In the genomic region with DNA sequence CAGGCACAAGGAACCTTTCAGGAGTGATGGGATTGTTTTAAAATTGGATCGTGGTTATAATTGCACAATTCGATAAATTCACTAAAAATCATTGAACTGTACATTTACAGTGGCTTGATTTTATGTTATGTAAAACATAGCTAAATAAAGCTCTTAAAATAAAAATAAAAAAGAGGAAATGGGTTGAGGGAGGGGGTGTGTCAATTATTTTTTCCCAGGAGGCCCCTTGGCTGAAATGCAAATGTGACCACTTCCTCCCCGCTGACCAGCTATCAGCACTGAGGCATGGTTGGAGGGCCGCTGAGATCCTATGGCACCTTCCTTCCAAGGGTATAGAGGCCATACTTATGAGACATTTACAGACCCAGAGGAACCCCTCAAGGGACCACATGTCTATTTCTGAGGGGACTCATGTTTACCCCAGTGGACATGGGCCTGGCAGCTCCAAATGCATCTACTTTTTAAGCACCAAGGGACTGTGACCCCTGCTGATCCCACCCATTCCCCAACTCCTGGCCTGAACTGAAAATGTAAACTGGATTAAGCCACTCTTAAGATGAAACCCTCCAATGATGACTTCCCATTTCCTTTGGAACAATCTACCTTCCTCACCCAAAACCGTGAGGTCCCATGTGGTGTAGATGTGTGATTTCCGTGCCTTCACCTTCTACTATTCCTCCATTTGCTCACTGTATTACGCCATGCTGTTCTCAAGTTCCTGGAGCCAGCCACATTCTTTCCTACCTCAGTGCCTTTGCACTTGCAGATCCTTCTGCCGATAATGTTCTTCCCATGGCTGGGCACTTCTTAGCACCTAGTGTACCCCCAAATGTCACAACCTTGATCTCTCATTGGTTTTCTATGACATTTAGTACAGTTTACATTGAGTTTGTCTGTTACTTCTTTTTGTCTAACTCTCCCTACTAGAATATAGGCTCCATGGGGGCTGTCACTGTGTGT, we compare ENCODE assay signal across 10 cellular contexts. TPM values are rescaled to one million over a fixed set of nuclear protein-coding genes. Genes with fewer than 3 reads are reported as not detected.
A peak's percentile ranks its signal among the peaks of the same experiment; 100 is the strongest.
DNase-seq lines count a peak whose midpoint lies in the region; ATAC-seq and TF ChIP-seq lines count a peak whose summit lies in the region.
"Had no signal": no experiment of that assay in that cellular context is flagged by ENCODE, and none has a peak within 500 bp of the region (broad histone marks: within the 10 kb centered on the region; RNA-seq: fewer than 3 reads in every experiment).

No MANE protein-coding gene starts in this region.

- H3K27me3 ChIP-seq in uterus: no peaks in the 10 kb centered on the region

- no peaks in the 10 kb centered on the region for H3K4me1 ChIP-seq in uterus

- H3K9me3 Mint-ChIP-seq in effector memory CD8-positive, alpha-beta T cell: peaks cover 0 to 10% of the 10 kb centered on the region in 2 donors

- no peaks in the 10 kb centered on the region for H3K27me3 Mint-ChIP-seq in effector memory CD8-positive, alpha-beta T cell

- peak overlapping the region; percentile 9 to 52 for H3K27ac Mint-ChIP-seq in effector memory CD8-positive, alpha-beta T cell

- no peaks in the 10 kb centered on the region for H3K9me3 ChIP-seq in uterus

- DNase-seq in GM10266 (ENCODE audit: extremely low spot score) (peak; percentile 43), NB4 (ENCODE audit: low read depth) (peak; percentile 85), dermis blood vessel endothelial cell (no peak), uterus (no peak)
- no peak for DNase-seq in effector memory CD8-positive, alpha-beta T cell
- no peak for DNase-seq in activated T-cell treated with anti-CD3 and anti-CD28 coated beads, Interleukin-2, amount 50 U/mL, for 48 hours

- H3K36me3 ChIP-seq in uterus: no peaks in the 10 kb centered on the region

- H3K4me3 ChIP-seq in NB4 (ENCODE audit: low read depth, low read length) (no peak overlapping the region), uterus (no peak overlapping the region)
- H3K4me3 ChIP-seq: skin epidermis had no signal

- H3K27ac ChIP-seq in uterus: no peak overlapping the region

- H3K36me3 Mint-ChIP-seq in effector memory CD8-positive, alpha-beta T cell (ENCODE audit: insufficient read depth): peaks cover 26% of the 10 kb centered on the region

- intact Hi-C loops in uterus (cut with DNase I; ENCODE audit: low total_unique reads): no loop called here

- peak; percentile 26 for ATAC-seq in GM21381 (IDR thresholded peaks at IDR 0.05; ENCODE audit: unreplicated experiment)
- no peak for ATAC-seq in effector memory CD8-positive, alpha-beta T cell (replicated peaks)
- no peak for ATAC-seq in SK-N-SH treated with all-trans-retinoic acid at 6 μM for 48 hours
- ATAC-seq: activated CD4-positive, CD25-positive, alpha-beta regulatory T cell treated with anti-CD3 and anti-CD28 coated beads, Interleukin-2, amount 50 U/mL, for 24 hours had no signal

- H3K4me3 Mint-ChIP-seq in effector memory CD8-positive, alpha-beta T cell: no peak overlapping the region

- H3K4me1 Mint-ChIP-seq in effector memory CD8-positive, alpha-beta T cell (ENCODE audit: low read depth in 2 of 2): peaks cover 41 to 43% of the 10 kb centered on the region in 2 donors

- TF ChIP-seq POLR2A in NB4 (IDR thresholded peaks at IDR 0.05; ENCODE audit: extremely low read depth, insufficient read length): no peak
- no peak for TF ChIP-seq POLR2A in uterus (IDR thresholded peaks at IDR 0.05)

- no peak for TF ChIP-seq CTCF in GM10266 (IDR thresholded peaks at IDR 0.05; ENCODE audit: control insufficient read depth, insufficient read depth, low read depth, missing control alignments)
- no peak for TF ChIP-seq CTCF in NB4 (IDR thresholded peaks at IDR 0.05; ENCODE audit: low read depth, low read length)
- TF ChIP-seq CTCF in uterus (IDR thresholded peaks at IDR 0.05): no peak

TF ChIP-seq in SK-N-SH treated with all-trans-retinoic acid at 6 μM for 48 hours, 23 proteins besides CTCF, POLR2A, EP300 and RAD21:
- TF ChIP-seq, protein P1, sequence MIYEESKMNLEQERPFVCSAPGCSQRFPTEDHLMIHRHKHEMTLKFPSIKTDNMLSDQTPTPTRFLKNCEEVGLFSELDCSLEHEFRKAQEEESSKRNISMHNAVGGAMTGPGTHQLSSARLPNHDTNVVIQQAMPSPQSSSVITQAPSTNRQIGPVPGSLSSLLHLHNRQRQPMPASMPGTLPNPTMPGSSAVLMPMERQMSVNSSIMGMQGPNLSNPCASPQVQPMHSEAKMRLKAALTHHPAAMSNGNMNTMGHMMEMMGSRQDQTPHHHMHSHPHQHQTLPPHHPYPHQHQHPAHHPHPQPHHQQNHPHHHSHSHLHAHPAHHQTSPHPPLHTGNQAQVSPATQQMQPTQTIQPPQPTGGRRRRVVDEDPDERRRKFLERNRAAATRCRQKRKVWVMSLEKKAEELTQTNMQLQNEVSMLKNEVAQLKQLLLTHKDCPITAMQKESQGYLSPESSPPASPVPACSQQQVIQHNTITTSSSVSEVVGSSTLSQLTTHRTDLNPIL (CRISPR knock-in tag; IDR thresholded peaks at IDR 0.05; ENCODE audit: low read depth): no peak
- TF ChIP-seq TOX (CRISPR knock-in tag; IDR thresholded peaks at IDR 0.05; ENCODE audit: borderline replicate concordance) (no peak), SNAI2 (CRISPR knock-in tag; IDR thresholded peaks at IDR 0.05) (no peak), ZNF8 (CRISPR knock-in tag; IDR thresholded peaks at IDR 0.05) (no peak), ZNF70 (CRISPR knock-in tag; IDR thresholded peaks at IDR 0.05) (no peak), OSR1 (CRISPR knock-in tag; IDR thresholded peaks at IDR 0.05) (no peak), ZC3H10 (CRISPR knock-in tag; IDR thresholded peaks at IDR 0.05) (no peak), ISL1 (CRISPR knock-in tag; IDR thresholded peaks at IDR 0.05) (no peak), CSDC2 (CRISPR knock-in tag; IDR thresholded peaks at IDR 0.05) (no peak), ZFP30 (CRISPR knock-in tag; IDR thresholded peaks at IDR 0.05) (no peak), PPARA (CRISPR knock-in tag; IDR thresholded peaks at IDR 0.05; ENCODE audit: borderline replicate concordance) (no peak), ARNTL (CRISPR knock-in tag; IDR thresholded peaks at IDR 0.05; ENCODE audit: borderline replicate concordance, low read depth) (no peak), TCF4 (CRISPR knock-in tag; IDR thresholded peaks at IDR 0.05; ENCODE audit: borderline replicate concordance) (no peak)
- TF ChIP-seq, protein P2, sequence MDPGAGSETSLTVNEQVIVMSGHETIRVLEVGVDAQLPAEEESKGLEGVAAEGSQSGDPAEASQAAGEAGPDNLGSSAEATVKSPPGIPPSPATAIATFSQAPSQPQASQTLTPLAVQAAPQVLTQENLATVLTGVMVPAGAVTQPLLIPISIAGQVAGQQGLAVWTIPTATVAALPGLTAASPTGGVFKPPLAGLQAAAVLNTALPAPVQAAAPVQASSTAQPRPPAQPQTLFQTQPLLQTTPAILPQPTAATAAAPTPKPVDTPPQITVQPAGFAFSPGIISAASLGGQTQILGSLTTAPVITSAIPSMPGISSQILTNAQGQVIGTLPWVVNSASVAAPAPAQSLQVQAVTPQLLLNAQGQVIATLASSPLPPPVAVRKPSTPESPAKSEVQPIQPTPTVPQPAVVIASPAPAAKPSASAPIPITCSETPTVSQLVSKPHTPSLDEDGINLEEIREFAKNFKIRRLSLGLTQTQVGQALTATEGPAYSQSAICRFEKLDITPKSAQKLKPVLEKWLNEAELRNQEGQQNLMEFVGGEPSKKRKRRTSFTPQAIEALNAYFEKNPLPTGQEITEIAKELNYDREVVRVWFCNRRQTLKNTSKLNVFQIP (CRISPR knock-in tag; IDR thresholded peaks at IDR 0.05; ENCODE audit: borderline replicate concordance, low read depth): no peak
- TF ChIP-seq, protein P3, sequence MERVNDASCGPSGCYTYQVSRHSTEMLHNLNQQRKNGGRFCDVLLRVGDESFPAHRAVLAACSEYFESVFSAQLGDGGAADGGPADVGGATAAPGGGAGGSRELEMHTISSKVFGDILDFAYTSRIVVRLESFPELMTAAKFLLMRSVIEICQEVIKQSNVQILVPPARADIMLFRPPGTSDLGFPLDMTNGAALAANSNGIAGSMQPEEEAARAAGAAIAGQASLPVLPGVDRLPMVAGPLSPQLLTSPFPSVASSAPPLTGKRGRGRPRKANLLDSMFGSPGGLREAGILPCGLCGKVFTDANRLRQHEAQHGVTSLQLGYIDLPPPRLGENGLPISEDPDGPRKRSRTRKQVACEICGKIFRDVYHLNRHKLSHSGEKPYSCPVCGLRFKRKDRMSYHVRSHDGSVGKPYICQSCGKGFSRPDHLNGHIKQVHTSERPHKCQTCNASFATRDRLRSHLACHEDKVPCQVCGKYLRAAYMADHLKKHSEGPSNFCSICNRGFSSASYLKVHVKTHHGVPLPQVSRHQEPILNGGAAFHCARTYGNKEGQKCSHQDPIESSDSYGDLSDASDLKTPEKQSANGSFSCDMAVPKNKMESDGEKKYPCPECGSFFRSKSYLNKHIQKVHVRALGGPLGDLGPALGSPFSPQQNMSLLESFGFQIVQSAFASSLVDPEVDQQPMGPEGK (CRISPR knock-in tag; IDR thresholded peaks at IDR 0.05; ENCODE audit: borderline replicate concordance): no peak
- TF ChIP-seq, protein P4, sequence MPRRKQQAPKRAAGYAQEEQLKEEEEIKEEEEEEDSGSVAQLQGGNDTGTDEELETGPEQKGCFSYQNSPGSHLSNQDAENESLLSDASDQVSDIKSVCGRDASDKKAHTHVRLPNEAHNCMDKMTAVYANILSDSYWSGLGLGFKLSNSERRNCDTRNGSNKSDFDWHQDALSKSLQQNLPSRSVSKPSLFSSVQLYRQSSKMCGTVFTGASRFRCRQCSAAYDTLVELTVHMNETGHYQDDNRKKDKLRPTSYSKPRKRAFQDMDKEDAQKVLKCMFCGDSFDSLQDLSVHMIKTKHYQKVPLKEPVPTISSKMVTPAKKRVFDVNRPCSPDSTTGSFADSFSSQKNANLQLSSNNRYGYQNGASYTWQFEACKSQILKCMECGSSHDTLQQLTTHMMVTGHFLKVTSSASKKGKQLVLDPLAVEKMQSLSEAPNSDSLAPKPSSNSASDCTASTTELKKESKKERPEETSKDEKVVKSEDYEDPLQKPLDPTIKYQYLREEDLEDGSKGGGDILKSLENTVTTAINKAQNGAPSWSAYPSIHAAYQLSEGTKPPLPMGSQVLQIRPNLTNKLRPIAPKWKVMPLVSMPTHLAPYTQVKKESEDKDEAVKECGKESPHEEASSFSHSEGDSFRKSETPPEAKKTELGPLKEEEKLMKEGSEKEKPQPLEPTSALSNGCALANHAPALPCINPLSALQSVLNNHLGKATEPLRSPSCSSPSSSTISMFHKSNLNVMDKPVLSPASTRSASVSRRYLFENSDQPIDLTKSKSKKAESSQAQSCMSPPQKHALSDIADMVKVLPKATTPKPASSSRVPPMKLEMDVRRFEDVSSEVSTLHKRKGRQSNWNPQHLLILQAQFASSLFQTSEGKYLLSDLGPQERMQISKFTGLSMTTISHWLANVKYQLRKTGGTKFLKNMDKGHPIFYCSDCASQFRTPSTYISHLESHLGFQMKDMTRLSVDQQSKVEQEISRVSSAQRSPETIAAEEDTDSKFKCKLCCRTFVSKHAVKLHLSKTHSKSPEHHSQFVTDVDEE (CRISPR knock-in tag; IDR thresholded peaks at IDR 0.05): no peak

RNA-seq across cellular contexts. Expression of a gene that starts 2.8 kb away (rescaled TPM):
- total RNA-seq in dermis blood vessel endothelial cell (under 0.01 and 0.14 TPM in 2 replicates), uterus (under 1 TPM in 2 of 4 donors, not detected in 2; 0.21 to 0.46 TPM)

Comparison
In these comparisons a context has a peak if more than half of its experiments do, and no peak if none do; other contexts are left out.
1. DNase-seq: peak in GM10266 (single experiment) and NB4 (single experiment); none in effector memory CD8-positive, alpha-beta T cell (0 of 3), dermis blood vessel endothelial cell (single experiment), uterus (0 of 2) and activated T-cell treated with anti-CD3 and anti-CD28 coated beads, Interleukin-2, amount 50 U/mL, for 48 hours (0 of 2).